9 cellular contexts compared by ENCODE assay signal in the genomic region with DNA sequence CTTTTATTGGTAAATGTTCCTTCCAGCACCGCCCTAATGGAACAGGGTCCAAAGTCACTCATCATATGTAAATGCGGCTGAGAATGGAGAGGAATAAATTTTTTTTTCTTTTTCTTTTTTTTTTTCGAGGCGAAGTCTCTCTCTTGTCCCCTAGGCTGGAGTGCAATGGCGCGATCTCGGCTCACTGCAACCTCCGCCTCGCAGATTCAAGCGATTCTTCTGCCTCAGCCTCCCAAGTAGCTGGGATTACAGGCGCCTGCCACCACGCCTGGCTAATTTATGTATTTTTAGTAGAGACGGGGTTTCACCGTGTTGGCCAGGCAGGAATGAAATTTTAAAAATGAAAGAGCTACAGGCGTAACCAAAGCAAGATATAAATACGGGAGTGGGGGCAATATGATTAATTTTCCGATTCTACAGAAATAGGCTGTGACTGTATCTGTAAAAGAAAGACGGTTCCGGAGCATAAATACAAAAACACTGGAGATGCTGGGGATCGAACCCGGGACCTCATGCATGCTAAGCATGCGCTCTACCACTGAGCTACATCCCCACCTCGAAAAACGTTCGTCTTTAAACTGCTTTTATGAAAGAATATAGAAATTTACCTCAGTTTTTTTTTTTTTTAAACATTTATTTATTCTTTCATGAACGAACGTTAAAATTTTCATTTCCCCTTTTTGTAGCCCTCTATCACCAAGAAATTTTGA.
DNase-seq lines count a peak whose midpoint lies in the region; ATAC-seq, FAIRE-seq and TF ChIP-seq lines count a peak whose summit lies in the region.
"Had no signal": no experiment of that assay in that cellular context is flagged by ENCODE, and none has a peak within 500 bp of the region (broad histone marks: within the 10 kb centered on the region; RNA-seq: fewer than 3 reads in every experiment).

No MANE protein-coding gene starts in this region.

- no peak for FAIRE-seq in frontal cortex (lab: Jason Lieb, UNC)
- FAIRE-seq: endometrium had no signal

- intact Hi-C loops in PC-3 (cut with micrococcal nuclease) = loop anchor here (1.0 kb wide), 1 partner anchor 15 kb away; no protein-coding TSS in a partner anchor

- peak overlapping the region; percentile 87 for H3K4me2 ChIP-seq in PC-3 (ENCODE audit: low read length)

- H3K27me3 ChIP-seq in GM06990 (replicated peaks; ENCODE audit: control insufficient read depth, insufficient read depth, low read length) (no peaks in the 10 kb centered on the region), PC-3 (ENCODE audit: low read length) (no peaks in the 10 kb centered on the region), foreskin keratinocyte (peaks cover 58% of the 10 kb centered on the region)

- H3K9me2 ChIP-seq in PC-3 (replicated peaks; ENCODE audit: low read length) = no peaks in the 10 kb centered on the region

- peak overlapping the region; percentile 38 for H3K4me3 ChIP-seq in GM06990 (replicated peaks; ENCODE audit: low read depth, low read length)
- H3K4me3 ChIP-seq in PC-3 (ENCODE audit: low read length) = peak overlapping the region; percentile 69

- H3F3A ChIP-seq in PC-3 (ENCODE audit: low read length, unreplicated experiment) = no peaks in the 10 kb centered on the region

- no peak overlapping the region for H3K9ac ChIP-seq in PC-3 (ENCODE audit: low read length)

- peak overlapping the region; percentile 69 for H2AFZ ChIP-seq in PC-3 (ENCODE audit: low read length)

- H3K27ac ChIP-seq in PC-3 (ENCODE audit: low read length) = no peak overlapping the region
- no peak overlapping the region for H3K27ac ChIP-seq in foreskin keratinocyte

- H3K9me3 ChIP-seq in PC-3 (ENCODE audit: low read length) = no peaks in the 10 kb centered on the region

- BruUV-seq in PC-3 (replicated peaks; lab: Mats Ljungman, UMichigan) = no TSS peak

- H3K79me2 ChIP-seq in PC-3 (ENCODE audit: low read length) = no peaks in the 10 kb centered on the region

- POLR2A ChIA-PET in PC-3 (lab: Charles Lee; ENCODE audit: unreplicated experiment) = no interaction called here

- TF ChIP-seq CTCF in GM06990 (IDR thresholded peaks at IDR 0.05; ENCODE audit: insufficient read depth, low read length, poor library complexity, severe bottlenecking) = no peak
- TF ChIP-seq CTCF in PC-3 (conservative IDR thresholded peaks at IDR 0.05; ENCODE audit: low read depth, low read length) = no peak
- no peak for TF ChIP-seq CTCF in foreskin keratinocyte (conservative IDR thresholded peaks at IDR 0.05)
- TF ChIP-seq CTCF in omental fat pad (IDR thresholded peaks at IDR 0.05) = no peak

- no peaks in the 10 kb centered on the region for H4K20me1 ChIP-seq in PC-3 (ENCODE audit: low read length)

- DNase-seq in GM06990 (ENCODE audit: extremely low read depth, insufficient read length) (peak; percentile 32), PC-3 (peak; percentile 75), foreskin keratinocyte (peak in 1 of 2 donors; percentile 50), omental fat pad (ENCODE audit: low spot score) (peak; percentile 44), activated gamma-delta T cell (lab: John Stamatoyannopoulos, UW) (no peak), frontal cortex (ENCODE audit: low spot score in 2 of 2) (no peak)
- peak; percentile 15 for DNase-seq in activated T-helper 9 cell treated with anti-CD3 and anti-CD28 coated beads, Interleukin-2, amount 50 U/mL, for 16 hours (ENCODE audit: low read depth)

- peak; percentile 50 for ATAC-seq in HG03442 (IDR thresholded peaks at IDR 0.05; ENCODE audit: unreplicated experiment)
- ATAC-seq in PC-3 = peak; percentile 85
- ATAC-seq in foreskin keratinocyte = peak; percentile 85
- peak; percentile 88 for ATAC-seq in omental fat pad (ENCODE audit: low FRiP score)

- CTCF ChIA-PET in PC-3 (lab: Charles Lee) = no interaction called here

- H3K36me3 ChIP-seq in GM06990 (ENCODE audit: control insufficient read depth, insufficient read depth, low read length) = no peaks in the 10 kb centered on the region
- no peaks in the 10 kb centered on the region for H3K36me3 ChIP-seq in PC-3 (ENCODE audit: low read depth, low read length)

- H3K4me1 ChIP-seq in PC-3 (ENCODE audit: insufficient read depth, low read length) = peaks cover 7% of the 10 kb centered on the region
- no peaks in the 10 kb centered on the region for H3K4me1 ChIP-seq in foreskin keratinocyte

Comparison
In these comparisons a context has a peak if more than half of its experiments do, and no peak if none do; other contexts are left out.
1. DNase-seq: peak in GM06990 (single experiment), PC-3 (single experiment), activated T-helper 9 cell treated with anti-CD3 and anti-CD28 coated beads, Interleukin-2, amount 50 U/mL, for 16 hours (single experiment) and omental fat pad (single experiment); none in activated gamma-delta T cell (single experiment) and frontal cortex (0 of 2).
2. Peak in every context shown above with its lines, with median percentiles within 50 percentile points of each other: ATAC-seq.